ENCODE assay signal across 11 cellular contexts in the genomic region with DNA sequence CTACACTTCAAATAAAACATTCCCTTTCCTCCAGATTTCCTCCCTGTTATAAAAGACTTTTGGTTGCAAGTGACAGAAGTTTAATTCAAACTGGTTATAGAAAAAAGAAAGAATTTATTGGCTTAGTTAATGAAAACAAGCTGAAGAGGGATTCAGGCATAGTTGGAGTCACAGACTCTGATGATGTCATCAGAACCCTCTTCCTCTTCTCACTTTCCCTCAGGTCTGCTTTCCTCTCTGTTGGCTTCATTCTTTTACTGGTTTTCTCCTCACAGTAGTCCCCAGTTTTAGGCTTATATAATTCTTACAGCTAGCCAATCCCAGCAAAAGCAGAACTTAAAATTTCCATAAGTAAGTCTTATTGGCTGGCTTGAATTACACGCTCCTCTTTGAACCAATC. TPM values are rescaled to one million over a fixed set of nuclear protein-coding genes. Genes with fewer than 3 reads are reported as not detected.
A peak's percentile ranks its signal among the peaks of the same experiment; 100 is the strongest.
DNase-seq lines count a peak whose midpoint lies in the region; ATAC-seq and TF ChIP-seq lines count a peak whose summit lies in the region.
"Had no signal": no experiment of that assay in that cellular context is flagged by ENCODE, and none has a peak within 500 bp of the region (broad histone marks: within the 10 kb centered on the region; RNA-seq: fewer than 3 reads in every experiment).

No MANE protein-coding gene starts in this region.

- H3K4me1 ChIP-seq in hepatocyte (ENCODE audit: insufficient read depth) (no peaks in the 10 kb centered on the region), lower lobe of right lung (peaks cover 12% of the 10 kb centered on the region)

- H4K20me1 ChIP-seq in hepatocyte (ENCODE audit: insufficient read depth, poor library complexity, severe bottlenecking) = no peaks in the 10 kb centered on the region

- H3K9me3 ChIP-seq in hepatocyte (ENCODE audit: low read depth) = no peaks in the 10 kb centered on the region
- H3K9me3 ChIP-seq in lower lobe of right lung = no peaks in the 10 kb centered on the region

- ATAC-seq in SK-N-SH treated with all-trans-retinoic acid at 6 μM for 48 hours (peak; percentile 67), lower lobe of right lung (no peak), GM21576 (IDR thresholded peaks at IDR 0.05; ENCODE audit: unreplicated experiment) (no peak), HG03342 (IDR thresholded peaks at IDR 0.05; ENCODE audit: unreplicated experiment) (no peak), HG03108 (IDR thresholded peaks at IDR 0.05; ENCODE audit: unreplicated experiment) (no peak)
- ATAC-seq: left colon had no signal

- DNase-seq in CD1c-positive myeloid dendritic cell (ENCODE audit: extremely low spot score) (peak; percentile 60), HCEC 1CT (peak; percentile 11), hepatocyte (ENCODE audit: low spot score) (no peak), lower lobe of right lung (no peak)
- DNase-seq: DMS79 treated with DMSO at 0.1 percent for 48 hours, left colon, NCI-H1930 had no signal

- no peak overlapping the region for H3K4me2 ChIP-seq in hepatocyte

- H3K4me3 ChIP-seq in hepatocyte (no peak overlapping the region), lower lobe of right lung (no peak overlapping the region)

- TF ChIP-seq CTCF in hepatocyte (IDR thresholded peaks at IDR 0.05; ENCODE audit: poor library complexity) = no peak
- TF ChIP-seq CTCF in lower lobe of right lung (IDR thresholded peaks at IDR 0.05) = no peak

- H3K27ac ChIP-seq in hepatocyte (peak overlapping the region; percentile 22), lower lobe of right lung (no peak overlapping the region)

- 88% methylated on average over 1 of the region's 1 CpG for WGBS in hepatocyte (ENCODE audit: low lambda C conversion rate, missing lambda C conversion rate)

- intact Hi-C loops in lower lobe of right lung (cut with DNase I) = no loop called here

- H3K27me3 ChIP-seq in hepatocyte (no peaks in the 10 kb centered on the region), lower lobe of right lung (ENCODE audit: low read depth) (no peaks in the 10 kb centered on the region)

- H3K36me3 ChIP-seq in hepatocyte (replicated peaks; ENCODE audit: insufficient read depth, low read depth) (no peaks in the 10 kb centered on the region), lower lobe of right lung (no peaks in the 10 kb centered on the region)

- H3K9me2 ChIP-seq in hepatocyte (replicated peaks; ENCODE audit: insufficient read depth) = no peaks in the 10 kb centered on the region

- no peaks in the 10 kb centered on the region for H3K79me2 ChIP-seq in hepatocyte

- no peak overlapping the region for H2AFZ ChIP-seq in hepatocyte

TF ChIP-seq in SK-N-SH treated with all-trans-retinoic acid at 6 μM for 48 hours, 23 proteins besides CTCF, POLR2A, EP300 and RAD21:
- TF ChIP-seq PPARA (CRISPR knock-in tag; IDR thresholded peaks at IDR 0.05; ENCODE audit: borderline replicate concordance) (no peak), ARNTL (CRISPR knock-in tag; IDR thresholded peaks at IDR 0.05; ENCODE audit: borderline replicate concordance, low read depth) (no peak), RARB (CRISPR knock-in tag; IDR thresholded peaks at IDR 0.05) (no peak), OSR1 (CRISPR knock-in tag; IDR thresholded peaks at IDR 0.05) (no peak), TCF4 (CRISPR knock-in tag; IDR thresholded peaks at IDR 0.05; ENCODE audit: borderline replicate concordance) (no peak), SNAI2 (CRISPR knock-in tag; IDR thresholded peaks at IDR 0.05) (no peak), ZNF8 (CRISPR knock-in tag; IDR thresholded peaks at IDR 0.05) (no peak), BACH2 (CRISPR knock-in tag; IDR thresholded peaks at IDR 0.05; ENCODE audit: borderline replicate concordance) (no peak)

RNA-seq across cellular contexts. Expression of gene MBNL1, which starts 32.0 kb away (rescaled TPM):
- total RNA-seq in hepatocyte (98.5 and 104 TPM in 2 replicates), lower lobe of right lung (235 TPM)
- 20.5 and 27.9 TPM in 2 replicates for polyA plus RNA-seq in hepatocyte

Comparison
In these comparisons a context has a peak if more than half of its experiments do, and no peak if none do; other contexts are left out.
1. DNase-seq: peak in CD1c-positive myeloid dendritic cell (single experiment) and HCEC 1CT (single experiment); none in hepatocyte (single experiment) and lower lobe of right lung (single experiment).